8 cellular contexts compared by ENCODE assay signal in the genomic region with DNA sequence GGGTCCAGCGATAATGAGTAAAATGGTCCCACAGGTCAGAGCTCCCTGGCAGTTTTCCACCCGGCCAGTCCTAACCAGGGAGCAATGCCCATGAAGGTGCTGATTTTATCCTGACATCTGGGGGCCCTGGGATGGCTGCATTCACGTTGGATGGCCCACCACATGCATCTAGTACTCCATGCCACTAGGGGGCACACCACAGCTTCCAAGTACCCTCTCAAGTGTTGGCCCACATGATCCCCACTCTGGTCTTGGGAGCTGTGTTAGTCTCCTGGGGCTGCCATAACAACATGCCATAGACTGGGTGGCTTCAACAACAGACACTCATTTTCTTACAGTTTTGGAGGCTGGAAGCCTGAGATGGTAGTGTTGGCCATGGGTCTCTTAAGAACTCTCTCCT.
A peak's percentile ranks its signal among the peaks of the same experiment; 100 is the strongest.
DNase-seq lines count a peak whose midpoint lies in the region; ATAC-seq and TF ChIP-seq lines count a peak whose summit lies in the region.

No MANE protein-coding gene starts in this region.

- H3K9me3 Mint-ChIP-seq in activated T-helper 1 cell treated with anti-CD3 and anti-CD28 coated beads, Interleukin-12 subunit alpha, Interleukin-12 subunit beta, Interleukin-2, Interleukin-4 antibody, amounts not matched to agents 30 ng/mL and 10 ng/mL and 1 ng/mL, durations not matched to agents 14 hours and 24 hours and 36 hours = no peaks in the 10 kb centered on the region

- no peak overlapping the region for H3K27ac ChIP-seq in 22Rv1
- no peak overlapping the region for H3K27ac ChIP-seq in RWPE1

- H3K4me1 Mint-ChIP-seq in activated T-helper 1 cell treated with anti-CD3 and anti-CD28 coated beads, Interleukin-12 subunit alpha, Interleukin-12 subunit beta, Interleukin-2, Interleukin-4 antibody, amounts not matched to agents 30 ng/mL and 10 ng/mL and 1 ng/mL, durations not matched to agents 14 hours and 24 hours and 36 hours (ENCODE audit: low read depth) = peaks cover 18% of the 10 kb centered on the region

- H3K36me3 Mint-ChIP-seq in activated T-helper 1 cell treated with anti-CD3 and anti-CD28 coated beads, Interleukin-12 subunit alpha, Interleukin-12 subunit beta, Interleukin-2, Interleukin-4 antibody, amounts not matched to agents 30 ng/mL and 10 ng/mL and 1 ng/mL, durations not matched to agents 14 hours and 24 hours and 36 hours (ENCODE audit: low read depth) = no peaks in the 10 kb centered on the region

- TF ChIP-seq CTCF in 22Rv1 (IDR thresholded peaks at IDR 0.05) (peak; percentile 54), GM12864 (IDR thresholded peaks at IDR 0.05; ENCODE audit: low read depth, low read length, missing control alignments) (peak; percentile 64), RWPE1 (conservative IDR thresholded peaks at IDR 0.05; ENCODE audit: low read depth) (peak; percentile 31), epithelial cell of proximal tubule (conservative IDR thresholded peaks at IDR 0.05; ENCODE audit: low read depth, low read length) (peak; percentile 53)

- H3K27me3 Mint-ChIP-seq in activated T-helper 1 cell treated with anti-CD3 and anti-CD28 coated beads, Interleukin-12 subunit alpha, Interleukin-12 subunit beta, Interleukin-2, Interleukin-4 antibody, amounts not matched to agents 30 ng/mL and 10 ng/mL and 1 ng/mL, durations not matched to agents 14 hours and 24 hours and 36 hours (ENCODE audit: insufficient read depth) = no peaks in the 10 kb centered on the region

- no peak overlapping the region for H3K4me3 ChIP-seq in GM12864 (ENCODE audit: low read depth, low read length)
- no peak overlapping the region for H3K4me3 ChIP-seq in epithelial cell of proximal tubule (ENCODE audit: low read depth, low read length)

- no peak for DNase-seq in GM12864 (ENCODE audit: low read depth)
- no peak for DNase-seq in RWPE1 (ENCODE audit: low spot score)
- no peak for DNase-seq in epithelial cell of proximal tubule (ENCODE audit: low read depth)
- DNase-seq in activated T-helper 1 cell treated with anti-CD3 and anti-CD28 coated beads, Interleukin-12 subunit alpha, Interleukin-12 subunit beta, Interleukin-2, Interleukin-4 antibody, amounts not matched to agents 30 ng/mL and 10 ng/mL and 1 ng/mL, durations not matched to agents 14 hours and 24 hours and 36 hours (ENCODE audit: low spot score) = no peak
- no peak for DNase-seq in AG20443 (ENCODE audit: low spot score)
- no peak for DNase-seq in cerebellar cortex (ENCODE audit: low spot score)

- CTCF ChIA-PET in RWPE1 (lab: Yijun Ruan, JAX) = interaction anchor here (0.6 to 3.6 kb wide), 7 partner anchors 60 to 629 kb away, joined by 3 to 31 read pairs (median 4); a partner anchor contains a TSS

- no peak for ATAC-seq in HG02840 (IDR thresholded peaks at IDR 0.05; ENCODE audit: low FRiP score, unreplicated experiment)

- no peak overlapping the region for H3K4me3 Mint-ChIP-seq in activated T-helper 1 cell treated with anti-CD3 and anti-CD28 coated beads, Interleukin-12 subunit alpha, Interleukin-12 subunit beta, Interleukin-2, Interleukin-4 antibody, amounts not matched to agents 30 ng/mL and 10 ng/mL and 1 ng/mL, durations not matched to agents 14 hours and 24 hours and 36 hours

- H3K27ac Mint-ChIP-seq in activated T-helper 1 cell treated with anti-CD3 and anti-CD28 coated beads, Interleukin-12 subunit alpha, Interleukin-12 subunit beta, Interleukin-2, Interleukin-4 antibody, amounts not matched to agents 30 ng/mL and 10 ng/mL and 1 ng/mL, durations not matched to agents 14 hours and 24 hours and 36 hours = no peak overlapping the region

- intact Hi-C loops in activated T-helper 1 cell treated with anti-CD3 and anti-CD28 coated beads, Interleukin-12 subunit alpha, Interleukin-12 subunit beta, Interleukin-2, Interleukin-4 antibody, amounts not matched to agents 30 ng/mL and 10 ng/mL and 1 ng/mL, durations not matched to agents 14 hours and 24 hours and 36 hours (cut with micrococcal nuclease) = no loop called here

- POLR2A ChIA-PET in RWPE1 (lab: Yijun Ruan, JAX; ENCODE audit: low non-redundant PET) = no interaction called here
